ENCODE assay signal across 25 cellular contexts in the genomic region with DNA sequence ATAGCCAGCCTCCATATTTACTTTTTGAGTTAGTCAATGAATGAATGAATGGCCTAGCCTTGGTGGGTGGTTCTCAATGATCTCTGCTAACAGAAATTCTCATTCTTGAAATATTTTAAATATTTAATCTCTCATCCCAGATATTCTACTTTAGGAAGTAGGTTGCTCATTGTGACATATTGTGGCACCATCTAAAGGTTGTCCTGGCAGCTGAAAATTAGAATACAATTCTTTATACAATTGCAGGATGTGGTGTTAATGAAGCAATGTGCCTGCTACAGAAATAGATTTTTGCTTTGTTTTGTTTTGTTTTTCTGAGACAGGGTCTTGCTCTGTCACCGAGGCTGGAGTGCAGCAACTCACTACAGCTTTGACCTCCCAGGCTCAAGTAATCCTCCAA. TPM values are rescaled to one million over a fixed set of nuclear protein-coding genes. Genes with fewer than 3 reads are reported as not detected.
"Had no signal": no experiment of that assay in that cellular context is flagged by ENCODE, and none has a peak within 500 bp of the region (broad histone marks: within the 10 kb centered on the region; RNA-seq: fewer than 3 reads in every experiment).

No MANE protein-coding gene starts in this region.

- H3K4me2 ChIP-seq: hepatocyte had no signal

- H3K27ac ChIP-seq: coronary artery, dorsolateral prefrontal cortex, epithelial cell of prostate, gastrocnemius medialis, hepatocyte, left lung, prostate gland, right atrium auricular region, testis, tibial artery had no signal

- H3K9me3 ChIP-seq: gastrocnemius medialis, left lung, prostate gland, right atrium auricular region, testis, tibial artery had no signal

- DNase-seq: dorsolateral prefrontal cortex; effector CD4-positive, alpha-beta T cell; foreskin fibroblast; gastrocnemius medialis; head of caudate nucleus; left cardiac atrium; left lung; mammary epithelial cell; naive thymus-derived CD8-positive, alpha-beta T cell; nephron progenitor cell; nucleus accumbens; stimulated activated CD4-positive, alpha-beta T cell treated with anti-CD3 and anti-CD28 coated beads, Interleukin-4, amount 100 ng/mL, for 4 hours; stimulated activated naive CD8-positive, alpha-beta T cell treated with anti-CD3 and anti-CD28 coated beads, Interleukin-15, Interleukin-2, amounts not matched to agents 100 U/mL and 50 U/mL, for 24 hours; substantia nigra; testis; tibial artery had no signal

- H3K4me3 ChIP-seq: coronary artery, dorsolateral prefrontal cortex, gastrocnemius medialis, hepatocyte, left lung, prostate gland, right atrium auricular region, testis, tibial artery had no signal

- H3K79me2 ChIP-seq: hepatocyte had no signal

- H3K4me1 ChIP-seq: left lung, prostate gland, testis, tibial artery had no signal

- H3K36me3 ChIP-seq: gastrocnemius medialis, left lung, prostate gland, right atrium auricular region, tibial artery had no signal

- ATAC-seq: esophagus mucosa; gastrocnemius medialis; left cardiac atrium; left lung; naive thymus-derived CD8-positive, alpha-beta T cell; sciatic nerve; stimulated activated memory B cell treated with anti-CD40 and anti-IgM and Interleukin-4, amounts not matched to agents 10 μg/mL and 1 μg/mL and 100 μg/mL, for 72 hours; stimulated activated naive CD8-positive, alpha-beta T cell treated with anti-CD3 and anti-CD28 coated beads, Interleukin-15, Interleukin-2, amounts not matched to agents 100 U/mL and 50 U/mL, for 24 hours had no signal

- H2AFZ ChIP-seq: hepatocyte had no signal

- H3K27me3 ChIP-seq: gastrocnemius medialis, hepatocyte, left lung, right atrium auricular region, testis, tibial artery had no signal

RNA-seq across cellular contexts. Expression of a gene that starts 35.8 kb away (rescaled TPM):
- total RNA-seq: gastrocnemius medialis; mammary epithelial cell; naive thymus-derived CD8-positive, alpha-beta T cell; skeletal muscle tissue had no signal
- polyA plus RNA-seq: naive thymus-derived CD8-positive, alpha-beta T cell had no signal
